19 cellular contexts compared by ENCODE assay signal in genomic region chr20:61376541-61377231, GRCh38.
"Had no signal": no experiment of that assay in that cellular context is flagged by ENCODE, and none has a peak within 500 bp of the region (broad histone marks: within the 10 kb centered on the region; RNA-seq: fewer than 3 reads in every experiment).

No MANE protein-coding gene starts in this region.

- H3K9me3 ChIP-seq: Peyer's patch, SJSA1 had no signal

- DNase-seq: Kasumi-1, MM.1S, NCI-H1092 treated with DMSO at 0.1 percent for 48 hours, NCI-H1436, NCI-H187, NCI-H2029, NCI-H2171 treated with DMSO at 0.1 percent for 48 hours, NCI-H2227 treated with DMSO at 0.1 percent for 48 hours, NCI-H526, NCI-H774, PC-3, Peyer's patch, Right ventricle myocardium superior, SIG-M5 had no signal

- H3K27me3 ChIP-seq: Peyer's patch, SJSA1 had no signal

- H3K4me1 ChIP-seq: Peyer's patch, SJSA1 had no signal

- H3K27me3 Mint-ChIP-seq: IgD-negative memory B cell had no signal

- H3K36me3 Mint-ChIP-seq: IgD-negative memory B cell had no signal

- H3K4me3 ChIP-seq: K562, Peyer's patch, SJSA1, SK-N-MC had no signal

- ATAC-seq: K562, PC-3 had no signal

- H3K36me3 ChIP-seq: Peyer's patch, SJSA1 had no signal

- H3K4me3 Mint-ChIP-seq: IgD-negative memory B cell had no signal

- H3K4me1 Mint-ChIP-seq: IgD-negative memory B cell had no signal

- H3K27ac ChIP-seq: KMS-11, Peyer's patch, SJSA1, SK-N-MC had no signal

- H3K27ac Mint-ChIP-seq: IgD-negative memory B cell had no signal
